20 cellular contexts compared by ENCODE assay signal in genomic region chr2:133801956-133802355, GRCh38.
DNase-seq lines count a peak whose midpoint lies in the region; ATAC-seq and TF ChIP-seq lines count a peak whose summit lies in the region.
"Had no signal": no experiment of that assay in that cellular context is flagged by ENCODE, and none has a peak within 500 bp of the region (broad histone marks: within the 10 kb centered on the region; RNA-seq: fewer than 3 reads in every experiment).

No MANE protein-coding gene starts in this region.

- H3K4me1 ChIP-seq in esophagus muscularis mucosa: no peaks in the 10 kb centered on the region
- H3K4me1 ChIP-seq: SJSA1 had no signal

- intact Hi-C loops in lower leg skin (cut with DNase I; ENCODE audit: low total_unique reads): no loop called here
- intact Hi-C loops in esophagus muscularis mucosa (cut with DNase I): no loop called here

- TF ChIP-seq POLR2A in lower leg skin (IDR thresholded peaks at IDR 0.05): no peak
- TF ChIP-seq POLR2A in esophagus muscularis mucosa (IDR thresholded peaks at IDR 0.05; ENCODE audit: low read depth): no peak

- H3K27me3 Mint-ChIP-seq in activated T-cell treated with anti-CD3 and anti-CD28 coated beads, Interleukin-2, amount 50 U/mL, for 4 hours (ENCODE audit: low read depth): peaks cover 30% of the 10 kb centered on the region

- TF ChIP-seq EP300 in esophagus muscularis mucosa (IDR thresholded peaks at IDR 0.05): no peak

- H3K4me1 Mint-ChIP-seq in activated T-cell treated with anti-CD3 and anti-CD28 coated beads, Interleukin-2, amount 50 U/mL, for 4 hours (ENCODE audit: low read depth): no peaks in the 10 kb centered on the region

- H3K4me3 ChIP-seq in lower leg skin (ENCODE audit: low read depth, poor library complexity, severe bottlenecking): no peak overlapping the region
- no peak overlapping the region for H3K4me3 ChIP-seq in esophagus muscularis mucosa
- H3K4me3 ChIP-seq: K562, SJSA1 had no signal

- 76 to 91% methylated on average over 3 of the region's 3 CpGs for WGBS in lower leg skin, 2 donors
- WGBS in esophagus muscularis mucosa: 86% methylated on average over 3 of the region's 3 CpGs

- H3K36me3 ChIP-seq in esophagus muscularis mucosa: no peaks in the 10 kb centered on the region
- H3K36me3 ChIP-seq: SJSA1 had no signal

- H3K9me3 ChIP-seq in esophagus muscularis mucosa: peaks cover 0 to 11% (median 0%) of the 10 kb centered on the region in 4 donors
- H3K9me3 ChIP-seq: SJSA1 had no signal

- no peak for ATAC-seq in activated T-cell treated with anti-CD3 and anti-CD28 coated beads, Interleukin-2, amount 50 U/mL, for 4 hours
- ATAC-seq: K562, PC-3 had no signal

- peak; percentile 65 for DNase-seq in DMS79 treated with DMSO at 0.1 percent for 48 hours (lab: John Stamatoyannopoulos, UW)
- DNase-seq in NCI-H2029 (lab: John Stamatoyannopoulos, UW): peak; percentile 10
- DNase-seq in NCI-H510A treated with DMSO at 0.1 percent for 48 hours (lab: John Stamatoyannopoulos, UW): peak; percentile 81
- DNase-seq in cerebellum (ENCODE audit: low spot score): peak; percentile 28
- no peak for DNase-seq in lower leg skin (ENCODE audit: low spot score in 2 of 2)
- no peak for DNase-seq in AG08396 (ENCODE audit: low spot score)
- no peak for DNase-seq in esophagus muscularis mucosa (ENCODE audit: extremely low spot score)
- no peak for DNase-seq in activated T-cell treated with anti-CD3 and anti-CD28 coated beads, Interleukin-2, amount 50 U/mL, for 4 hours
- DNase-seq: H7, HFFc6, NCI-H1092 treated with DMSO at 0.1 percent for 48 hours, NCI-H1694, NCI-H2171, NCI-H446 treated with DMSO at 0.1 percent for 48 hours, NCI-H82, PC-3 had no signal

- H3K4me3 Mint-ChIP-seq in activated T-cell treated with anti-CD3 and anti-CD28 coated beads, Interleukin-2, amount 50 U/mL, for 4 hours: no peak overlapping the region
- H3K4me3 Mint-ChIP-seq: HFFc6; T-helper 1 cell treated with Interleukin-12 subunit alpha and Interleukin-12 subunit beta and Interleukin-4 antibody, amounts not matched to agents 30 μg/mL and 1 μg/mL, for 36 hours had no signal

- H3K27me3 ChIP-seq in esophagus muscularis mucosa: peaks cover 0 to 3% (median 0%) of the 10 kb centered on the region in 4 donors
- H3K27me3 ChIP-seq: SJSA1 had no signal

- no peaks in the 10 kb centered on the region for H3K36me3 Mint-ChIP-seq in activated T-cell treated with anti-CD3 and anti-CD28 coated beads, Interleukin-2, amount 50 U/mL, for 4 hours (ENCODE audit: insufficient read depth)

- H3K9me3 Mint-ChIP-seq in activated T-cell treated with anti-CD3 and anti-CD28 coated beads, Interleukin-2, amount 50 U/mL, for 4 hours: peaks cover 5% of the 10 kb centered on the region
- H3K9me3 Mint-ChIP-seq: T-helper 1 cell treated with Interleukin-12 subunit alpha and Interleukin-12 subunit beta and Interleukin-4 antibody, amounts not matched to agents 30 μg/mL and 1 μg/mL, for 36 hours had no signal

- TF ChIP-seq CTCF in lower leg skin (IDR thresholded peaks at IDR 0.05) (no peak), esophagus muscularis mucosa (IDR thresholded peaks at IDR 0.05) (no peak)

- H3K27ac ChIP-seq in esophagus muscularis mucosa (replicated peaks in 1 of 4): no peak overlapping the region
- H3K27ac ChIP-seq: RWPE1, SJSA1 had no signal

Comparison
In these comparisons a context has a peak if more than half of its experiments do, and no peak if none do; other contexts are left out.
1. DNase-seq: peak in DMS79 treated with DMSO at 0.1 percent for 48 hours (single experiment), NCI-H2029 (single experiment), NCI-H510A treated with DMSO at 0.1 percent for 48 hours (single experiment) and cerebellum (single experiment); none in lower leg skin (0 of 2), AG08396 (single experiment), esophagus muscularis mucosa (single experiment) and activated T-cell treated with anti-CD3 and anti-CD28 coated beads, Interleukin-2, amount 50 U/mL, for 4 hours (single experiment).